In the genomic region with DNA sequence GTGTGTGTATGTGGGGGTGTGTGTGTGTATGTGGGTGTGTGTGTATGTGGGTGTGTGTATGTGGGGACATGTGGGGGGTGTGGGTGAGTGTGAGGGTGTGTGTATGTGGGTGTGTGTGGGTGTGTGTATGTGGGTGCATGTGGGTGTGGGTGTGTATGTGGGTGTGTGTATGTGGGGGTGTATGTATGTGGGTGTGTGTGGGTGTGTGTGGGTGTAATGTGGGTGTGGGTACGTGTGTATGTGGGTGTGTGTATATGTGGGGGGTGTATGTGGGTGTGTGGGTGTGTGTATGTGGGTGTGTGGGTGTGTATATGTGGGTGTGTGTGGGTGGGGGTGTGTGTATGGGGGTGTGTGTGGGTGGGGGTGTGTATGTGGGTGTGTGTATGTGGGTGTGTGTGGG, we compare ENCODE assay signal across 24 cellular contexts.
DNase-seq lines count a peak whose midpoint lies in the region; ATAC-seq, FAIRE-seq and TF ChIP-seq lines count a peak whose summit lies in the region.
"Had no signal": no experiment of that assay in that cellular context is flagged by ENCODE, and none has a peak within 500 bp of the region (broad histone marks: within the 10 kb centered on the region; RNA-seq: fewer than 3 reads in every experiment).

No MANE protein-coding gene starts in this region.

- H3K23ac ChIP-seq in IMR-90 (ENCODE audit: low read depth, low read length) = no peak overlapping the region

- H2AK5ac ChIP-seq in IMR-90 (ENCODE audit: low read depth, low read length) = no peak overlapping the region

- H3K36me3 Mint-ChIP-seq in stimulated activated memory B cell treated with anti-CD40 and anti-IgM and Interleukin-4, amounts not matched to agents 10 μg/mL and 1 μg/mL and 100 μg/mL, for 72 hours = no peaks in the 10 kb centered on the region
- H3K36me3 Mint-ChIP-seq in CD8-positive, alpha-beta memory T cell = no peaks in the 10 kb centered on the region
- H3K36me3 Mint-ChIP-seq: CD4-positive, alpha-beta memory T cell had no signal

- no peak overlapping the region for H3K27ac Mint-ChIP-seq in stimulated activated memory B cell treated with anti-CD40 and anti-IgM and Interleukin-4, amounts not matched to agents 10 μg/mL and 1 μg/mL and 100 μg/mL, for 72 hours
- H3K27ac Mint-ChIP-seq in CD8-positive, alpha-beta memory T cell = no peak overlapping the region
- H3K27ac Mint-ChIP-seq: CD4-positive, alpha-beta memory T cell; H9; HFFc6 had no signal

- no peak overlapping the region for H3K4me2 ChIP-seq in IMR-90 (ENCODE audit: low read depth, low read length)
- H3K4me2 ChIP-seq in K562 (ENCODE audit: insufficient read depth, low read length) = no peak overlapping the region

- H3K9me3 Mint-ChIP-seq in stimulated activated memory B cell treated with anti-CD40 and anti-IgM and Interleukin-4, amounts not matched to agents 10 μg/mL and 1 μg/mL and 100 μg/mL, for 72 hours = peaks cover 9% of the 10 kb centered on the region
- peaks cover 0 to 6% (median 2%) of the 10 kb centered on the region in 5 donors for H3K9me3 Mint-ChIP-seq in CD8-positive, alpha-beta memory T cell

- H3K9me1 ChIP-seq in IMR-90 (ENCODE audit: insufficient read depth, low read length) (no peaks in the 10 kb centered on the region), K562 (ENCODE audit: control insufficient read depth, insufficient read depth, low read length) (no peaks in the 10 kb centered on the region)

- dilution Hi-C loops in IMR-90 (cut with HindIII; ENCODE audit: low sequenced_read_pairs, unreplicated experiment) = no loop called here

- H3K18ac ChIP-seq in IMR-90 (ENCODE audit: low read depth, low read length) = no peak overlapping the region

- TF ChIP-seq RAD21 in IMR-90 (IDR thresholded peaks at IDR 0.05; ENCODE audit: low read length) (no peak), K562 (CRISPR knock-in tag; conservative IDR thresholded peaks at IDR 0.05 in 1 of 2, IDR thresholded peaks at IDR 0.05 in 1 of 2) (no peak)

- H3K14ac ChIP-seq in IMR-90 (replicated peaks; ENCODE audit: low read depth, low read length) = no peak overlapping the region

- no peak overlapping the region for H4K8ac ChIP-seq in IMR-90 (ENCODE audit: low read depth in 2 of 2, low read length in 2 of 2)

- DNase-seq in IMR-90 (no peak), K562 (ENCODE audit: extremely low read depth in 1 of 4, low spot score in 3 of 4) (no peak), NCI-H2029 (lab: John Stamatoyannopoulos, UW) (no peak)
- DNase-seq in CD8-positive, alpha-beta memory T cell = no peak
- DNase-seq: C1 segment of cervical spinal cord; Caco-2; CD4-positive, alpha-beta memory T cell; GM23248; H9; HFFc6; KBM-7; NCI-H1105 treated with DMSO at 0.1 percent for 48 hours; NCI-H146; NCI-H2029 treated with DMSO at 0.1 percent for 48 hours; NCI-H226; NCI-H510A; NCI-H69; SHP77 treated with DMSO at 0.1 percent for 48 hours had no signal

- H3K4me1 ChIP-seq in HEK293 (ENCODE audit: control insufficient read depth, insufficient read depth, low read length) (no peaks in the 10 kb centered on the region), IMR-90 (ENCODE audit: control insufficient read depth, insufficient read depth, low read length) (no peaks in the 10 kb centered on the region), K562 (replicated peaks in 1 of 2; ENCODE audit: control insufficient read depth in 2 of 2, insufficient read depth in 2 of 2, low read length in 2 of 2) (no peaks in the 10 kb centered on the region)
- no peaks in the 10 kb centered on the region for H3K4me1 ChIP-seq in CD8-positive, alpha-beta memory T cell (ENCODE audit: insufficient read depth, low read length)
- H3K4me1 ChIP-seq: Caco-2 had no signal

- no peak overlapping the region for H4K91ac ChIP-seq in IMR-90 (ENCODE audit: insufficient read depth, low read depth, low read length)

- H2BK120ac ChIP-seq in IMR-90 (ENCODE audit: low read depth, low read length) = no peak overlapping the region

- no peaks in the 10 kb centered on the region for H4K20me1 ChIP-seq in IMR-90 (ENCODE audit: insufficient read depth, low read length)
- no peaks in the 10 kb centered on the region for H4K20me1 ChIP-seq in K562 (replicated peaks; ENCODE audit: control insufficient read depth, insufficient read depth, low read length)

- no peak overlapping the region for H2AFZ ChIP-seq in IMR-90 (replicated peaks; ENCODE audit: low read length, poor library complexity)
- no peak overlapping the region for H2AFZ ChIP-seq in K562 (ENCODE audit: low read depth, low read length)
- H2AFZ ChIP-seq: GM23248 had no signal

- no peak overlapping the region for H2BK15ac ChIP-seq in IMR-90 (ENCODE audit: low read depth, low read length)

- no peak overlapping the region for H3K4me3 Mint-ChIP-seq in stimulated activated memory B cell treated with anti-CD40 and anti-IgM and Interleukin-4, amounts not matched to agents 10 μg/mL and 1 μg/mL and 100 μg/mL, for 72 hours
- no peak overlapping the region for H3K4me3 Mint-ChIP-seq in CD8-positive, alpha-beta memory T cell
- H3K4me3 Mint-ChIP-seq: CD4-positive, alpha-beta memory T cell; H9; HFFc6 had no signal

- H3K56ac ChIP-seq in IMR-90 (ENCODE audit: extremely low read depth, insufficient read depth, low read length) = no peak overlapping the region

- in situ Hi-C loops in IMR-90 (cut with MboI; ENCODE audit: low sequenced_read_pairs) = no loop called here
- in situ Hi-C loops in K562 (cut with MboI) = no loop called here

- H3K9ac ChIP-seq in IMR-90 (ENCODE audit: low read depth, low read length) (no peak overlapping the region), K562 (ENCODE audit: insufficient read depth in 1 of 2, low read depth in 2 of 2, low read length in 2 of 2) (no peak overlapping the region)
- H3K9ac ChIP-seq: GM23248 had no signal

- TF ChIP-seq CTCF in HEK293 (tag by site-specific recombination; IDR thresholded peaks at IDR 0.05) (no peak), IMR-90 (conservative IDR thresholded peaks at IDR 0.05; ENCODE audit: low read depth, low read length) (no peak), K562 (IDR thresholded peaks at IDR 0.05 in 2 of 3, conservative IDR thresholded peaks at IDR 0.05 in 1 of 3; ENCODE audit: insufficient read depth in 2 of 3, low read depth in 1 of 3, low read length in 3 of 3) (no peak)

- H3K27me3 Mint-ChIP-seq in stimulated activated memory B cell treated with anti-CD40 and anti-IgM and Interleukin-4, amounts not matched to agents 10 μg/mL and 1 μg/mL and 100 μg/mL, for 72 hours = no peaks in the 10 kb centered on the region
- peaks cover 0 to 5% of the 10 kb centered on the region in 2 donors for H3K27me3 Mint-ChIP-seq in CD8-positive, alpha-beta memory T cell
- H3K27me3 Mint-ChIP-seq: CD4-positive, alpha-beta memory T cell had no signal

- H3K4ac ChIP-seq in IMR-90 (ENCODE audit: low read depth, low read length) = no peak overlapping the region

- H3K27me3 ChIP-seq in IMR-90 (ENCODE audit: control insufficient read depth, insufficient read depth, low read length) (no peaks in the 10 kb centered on the region), K562 (ENCODE audit: control insufficient read depth in 2 of 2, insufficient read depth in 2 of 2, low read length in 2 of 2) (no peaks in the 10 kb centered on the region)
- H3K27me3 ChIP-seq in CD8-positive, alpha-beta memory T cell (ENCODE audit: insufficient read depth, low read length, poor library complexity, severe bottlenecking) = no peaks in the 10 kb centered on the region

- POLR2A ChIA-PET in HEK293 (lab: Yijun Ruan, JAX) (no interaction called here), IMR-90 (lab: Charles Lee; ENCODE audit: unreplicated experiment) (no interaction called here), K562 (lab: Yijun Ruan, JAX) (no interaction called here)
- POLR2A ChIA-PET in CD8-positive, alpha-beta memory T cell (lab: Charles Lee) = no interaction called here

- H3K4me3 ChIP-seq in HEK293 (ENCODE audit: low read depth, low read length) (no peak overlapping the region), IMR-90 (ENCODE audit: insufficient read depth, low read depth, low read length) (no peak overlapping the region), K562 (no peak overlapping the region)
- no peak overlapping the region for H3K4me3 ChIP-seq in CD8-positive, alpha-beta memory T cell (ENCODE audit: low read length)
- H3K4me3 ChIP-seq: GM23248 had no signal

- no peak for TF ChIP-seq EP300 in K562 (IDR thresholded peaks at IDR 0.05; ENCODE audit: low read length)

- intact Hi-C loops in IMR-90 (cut with micrococcal nuclease) = no loop called here
- intact Hi-C loops in K562 (cut with micrococcal nuclease) = no loop called here

- H4K5ac ChIP-seq in IMR-90 (ENCODE audit: low read depth, low read length) = no peak overlapping the region

- H3K36me3 ChIP-seq in HEK293 (ENCODE audit: control insufficient read depth in 2 of 2, insufficient read depth in 1 of 2, low read length in 2 of 2) (no peaks in the 10 kb centered on the region), IMR-90 (ENCODE audit: control insufficient read depth, insufficient read depth, low read length) (no peaks in the 10 kb centered on the region), K562 (ENCODE audit: control insufficient read depth, insufficient read depth, low read length) (no peaks in the 10 kb centered on the region)
- no peaks in the 10 kb centered on the region for H3K36me3 ChIP-seq in CD8-positive, alpha-beta memory T cell (ENCODE audit: insufficient read depth, low read length)

- no peaks in the 10 kb centered on the region for H3K4me1 Mint-ChIP-seq in stimulated activated memory B cell treated with anti-CD40 and anti-IgM and Interleukin-4, amounts not matched to agents 10 μg/mL and 1 μg/mL and 100 μg/mL, for 72 hours
- H3K4me1 Mint-ChIP-seq in CD8-positive, alpha-beta memory T cell = no peaks in the 10 kb centered on the region
- H3K4me1 Mint-ChIP-seq: CD4-positive, alpha-beta memory T cell had no signal

- peak overlapping the region; percentile 81 for H2BK5ac ChIP-seq in IMR-90 (ENCODE audit: low read depth, low read length, poor library complexity, severe bottlenecking)

- WGBS in IMR-90 (ENCODE audit: extremely low coverage in 2 of 2, insufficient read length in 1 of 2), 2 experiments = 50% methylated on average over 1 of the region's 1 CpG; no CpG with 5 or more reads in 1 of the 2 experiments
- no CpG with 5 or more reads among the region's 1 CpG for WGBS in K562 (ENCODE audit: insufficient coverage, low coverage, missing lambda C conversion rate)

- no peak overlapping the region for H2AK9ac ChIP-seq in IMR-90 (replicated peaks; ENCODE audit: low read depth, low read length, poor library complexity)

- CTCF ChIA-PET in HEK293 (lab: Yijun Ruan, JAX) = no interaction called here
- CTCF ChIA-PET in IMR-90 (lab: Yijun Ruan, JAX) = no interaction called here
- CTCF ChIA-PET in K562 (lab: Yijun Ruan, JAX; ENCODE audit: low intra/inter-chr PET ratio) = no interaction called here
- CTCF ChIA-PET in CD8-positive, alpha-beta memory T cell (lab: Charles Lee) = no interaction called here

- H3K27ac ChIP-seq in HEK293 (ENCODE audit: extremely low read depth, low read depth, low read length) (no peak overlapping the region), IMR-90 (ENCODE audit: insufficient read depth, low read length) (no peak overlapping the region), K562 (ENCODE audit: extremely low read depth, low read depth, low read length) (no peak overlapping the region)
- no peak overlapping the region for H3K27ac ChIP-seq in CD8-positive, alpha-beta memory T cell (ENCODE audit: low read depth, low read length)
- H3K27ac ChIP-seq: GM23248, RWPE1 had no signal

- H3K9me3 ChIP-seq in HEK293 (ENCODE audit: control insufficient read depth, insufficient read depth, low read depth, low read length) (no peaks in the 10 kb centered on the region), IMR-90 (ENCODE audit: control insufficient read depth, insufficient read depth, low read length) (peaks cover 22% of the 10 kb centered on the region), K562 (replicated peaks; ENCODE audit: control insufficient read depth, insufficient read depth, low read depth, low read length) (no peaks in the 10 kb centered on the region)
- no peaks in the 10 kb centered on the region for H3K9me3 ChIP-seq in CD8-positive, alpha-beta memory T cell (ENCODE audit: low read length)

- no peak overlapping the region for H2BK20ac ChIP-seq in IMR-90 (ENCODE audit: low read depth, low read length)

- no peaks in the 10 kb centered on the region for H3K79me1 ChIP-seq in IMR-90 (ENCODE audit: low read depth in 1 of 2, low read length in 2 of 2)

- no peak for FAIRE-seq in K562 (lab: Jason Lieb, UNC)
- FAIRE-seq: G401.6, HepG2 had no signal

- ATAC-seq in IMR-90 (ENCODE audit: low read depth) (no peak), K562 (no peak), GM21723 (IDR thresholded peaks at IDR 0.05; ENCODE audit: unreplicated experiment) (no peak)
- ATAC-seq in stimulated activated memory B cell treated with anti-CD40 and anti-IgM and Interleukin-4, amounts not matched to agents 10 μg/mL and 1 μg/mL and 100 μg/mL, for 72 hours = peak; percentile 31
- ATAC-seq: HepG2 had no signal

- no peak for TF ChIP-seq POLR2A in IMR-90 (IDR thresholded peaks at IDR 0.05; ENCODE audit: low read depth, low read length)
- no peak for TF ChIP-seq POLR2A in K562 (conservative IDR thresholded peaks at IDR 0.05)

- BruUV-seq in IMR-90 (replicated peaks; lab: Mats Ljungman, UMichigan) = no TSS peak
- BruUV-seq in K562 (replicated peaks; lab: Mats Ljungman, UMichigan) = no TSS peak

- no peaks in the 10 kb centered on the region for H3K79me2 ChIP-seq in K562 (ENCODE audit: control insufficient read depth, insufficient read depth, low read length)

Comparison
In these comparisons a context has a peak if more than half of its experiments do, and no peak if none do; other contexts are left out.
1. Of the 44 proteins assayed by ChIP-seq in both K562 and HEK293: peak only in K562: none; only in HEK293: KLF1; in both: none; in neither: 43.